In the genomic region with DNA sequence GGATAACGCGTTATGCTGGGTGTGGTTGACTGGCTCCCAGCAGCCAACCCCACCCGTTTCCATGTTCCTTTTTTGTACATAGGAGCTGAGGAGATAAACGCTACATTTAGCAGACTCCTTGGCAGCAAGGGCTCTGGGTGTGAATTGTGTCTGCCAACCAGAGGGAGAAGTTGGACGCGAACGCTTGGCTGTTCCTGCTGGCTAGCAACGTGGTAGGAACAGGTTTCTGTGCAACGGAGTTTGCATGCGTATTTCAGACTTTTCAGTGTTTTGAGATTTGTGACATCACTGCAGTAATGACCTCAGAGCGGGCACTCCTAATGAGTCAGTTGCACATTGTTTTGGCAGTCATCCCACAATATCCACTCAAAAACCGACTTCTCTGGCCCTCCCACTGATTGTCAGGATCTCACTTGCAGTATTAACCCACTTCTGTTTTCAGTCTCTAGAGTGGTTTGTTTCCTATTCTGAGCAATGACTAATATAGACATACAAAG, we compare ENCODE assay signal across 8 cellular contexts.
DNase-seq lines count a peak whose midpoint lies in the region; ATAC-seq and TF ChIP-seq lines count a peak whose summit lies in the region.

No MANE protein-coding gene starts in this region.

- no peaks in the 10 kb centered on the region for H3K36me3 ChIP-seq in body of pancreas (replicated peaks in 1 of 2; ENCODE audit: insufficient read depth in 1 of 2, low read depth in 2 of 2)

- H3K27me3 ChIP-seq in body of pancreas, result no peaks in the 10 kb centered on the region

- no peak overlapping the region for H3K27ac ChIP-seq in body of pancreas

- peak; percentile 65 for ATAC-seq in GM19372 (IDR thresholded peaks at IDR 0.05; ENCODE audit: low read depth, unreplicated experiment)
- peak; percentile 79 for ATAC-seq in HG03520 (IDR thresholded peaks at IDR 0.05; ENCODE audit: unreplicated experiment)
- ATAC-seq in body of pancreas, result peak; percentile 24
- ATAC-seq in T-helper 17 cell, result no peak

- no peak overlapping the region for H3K4me3 Mint-ChIP-seq in T-helper 17 cell

- peak; percentile 1 for DNase-seq in COR-L47 (lab: John Stamatoyannopoulos, UW)
- DNase-seq in body of pancreas, result peak in 1 of 4 donors; percentile 34
- DNase-seq in skeletal muscle cell (ENCODE audit: low read depth), result peak; percentile 29
- DNase-seq in DMS 273 (lab: John Stamatoyannopoulos, UW; ENCODE audit: unreplicated experiment), result no peak
- no peak for DNase-seq in AML-193 (lab: John Stamatoyannopoulos, UW)
- DNase-seq in T-helper 17 cell, result no peak

- WGBS in body of pancreas, 2 donors, result 56 to 57% methylated on average over 12 of the region's 12 CpGs

- no peak overlapping the region for H3K27ac Mint-ChIP-seq in T-helper 17 cell

- no peaks in the 10 kb centered on the region for H3K9me3 ChIP-seq in body of pancreas
- H3K9me3 ChIP-seq in T-helper 17 cell (ENCODE audit: control insufficient read depth, low read length, poor library complexity, severe bottlenecking), result no peaks in the 10 kb centered on the region

- peaks cover 8% of the 10 kb centered on the region for H3K27me3 Mint-ChIP-seq in T-helper 17 cell

- TF ChIP-seq POLR2A in body of pancreas (IDR thresholded peaks at IDR 0.05), result no peak

- no peaks in the 10 kb centered on the region for H3K36me3 Mint-ChIP-seq in T-helper 17 cell (ENCODE audit: low read depth)

- no peak for TF ChIP-seq CTCF in body of pancreas (IDR thresholded peaks at IDR 0.05)

- no peaks in the 10 kb centered on the region for H3K4me1 ChIP-seq in body of pancreas

- peaks cover 3% of the 10 kb centered on the region for H3K4me1 Mint-ChIP-seq in T-helper 17 cell

- intact Hi-C loops in body of pancreas (cut with DNase I), result loop anchor here (10.0 kb wide), 2 partner anchors 128 to 538 kb away; no protein-coding TSS in a partner anchor

- H3K4me3 ChIP-seq in body of pancreas, result no peak overlapping the region
- H3K4me3 ChIP-seq in skeletal muscle cell (ENCODE audit: low read depth, low read length), result no peak overlapping the region

Comparison
In these comparisons a context has a peak if more than half of its experiments do, and no peak if none do; other contexts are left out.
1. DNase-seq: peak in COR-L47 (single experiment) and skeletal muscle cell (single experiment); none in DMS 273 (single experiment), AML-193 (0 of 2) and T-helper 17 cell (0 of 3).